In genomic region chr20:19834783-19835182, GRCh38 we compare ENCODE assay signal across 17 cellular contexts.
"Had no signal": no experiment of that assay in that cellular context is flagged by ENCODE, and none has a peak within 500 bp of the region (broad histone marks: within the 10 kb centered on the region; RNA-seq: fewer than 3 reads in every experiment).

No MANE protein-coding gene starts in this region.

- H3K4me3 ChIP-seq: coronary artery, heart left ventricle, psoas muscle, right lobe of liver, testis, transverse colon had no signal

- H3K4me3 Mint-ChIP-seq: naive thymus-derived CD4-positive, alpha-beta T cell; stimulated activated effector memory CD8-positive, alpha-beta T cell treated with anti-CD3 and anti-CD28 coated beads, Interleukin-12 subunit alpha, Interleukin-12 subunit beta, amount 100 ng/mL, for 72 hours; stimulated activated naive CD8-positive, alpha-beta T cell treated with anti-CD3 and anti-CD28 coated beads, Interleukin-15, Interleukin-2, amounts not matched to agents 100 ng/mL and 50 ng/mL, for 24 hours had no signal

- ATAC-seq: esophagus mucosa; heart left ventricle; left lobe of liver; naive thymus-derived CD4-positive, alpha-beta T cell; psoas muscle; right lobe of liver; stimulated activated effector memory CD8-positive, alpha-beta T cell treated with anti-CD3 and anti-CD28 coated beads, Interleukin-12 subunit alpha, Interleukin-12 subunit beta, amount 100 ng/mL, for 72 hours had no signal

- H3K27ac ChIP-seq: neutrophil, psoas muscle, right lobe of liver, testis, transverse colon had no signal

- H3K36me3 Mint-ChIP-seq: naive thymus-derived CD4-positive, alpha-beta T cell; stimulated activated effector memory CD8-positive, alpha-beta T cell treated with anti-CD3 and anti-CD28 coated beads, Interleukin-12 subunit alpha, Interleukin-12 subunit beta, amount 100 ng/mL, for 72 hours had no signal

- H3K36me3 ChIP-seq: neutrophil, right lobe of liver, transverse colon had no signal

- H3K4me1 ChIP-seq: right lobe of liver, testis had no signal

- H3K27ac Mint-ChIP-seq: naive thymus-derived CD4-positive, alpha-beta T cell; stimulated activated effector memory CD8-positive, alpha-beta T cell treated with anti-CD3 and anti-CD28 coated beads, Interleukin-12 subunit alpha, Interleukin-12 subunit beta, amount 100 ng/mL, for 72 hours; stimulated activated naive CD8-positive, alpha-beta T cell treated with anti-CD3 and anti-CD28 coated beads, Interleukin-15, Interleukin-2, amounts not matched to agents 100 ng/mL and 50 ng/mL, for 24 hours had no signal

- DNase-seq: effector CD8-positive, alpha-beta T cell; heart left ventricle; mammary epithelial cell; naive thymus-derived CD4-positive, alpha-beta T cell; psoas muscle; retina; right lobe of liver; stimulated activated CD4-positive, alpha-beta T cell treated with anti-CD3 and anti-CD28 coated beads, Interleukin-4, amount 100 ng/mL, for 1 hour; stimulated activated CD8-positive, alpha-beta memory T cell treated with anti-CD3 and anti-CD28 coated beads, Interleukin-4, amount 100 ng/mL, for 48 hours; testis; transverse colon had no signal

- H3K27me3 ChIP-seq: heart left ventricle, right lobe of liver, testis, transverse colon had no signal

- H3K9me3 Mint-ChIP-seq: stimulated activated effector memory CD8-positive, alpha-beta T cell treated with anti-CD3 and anti-CD28 coated beads, Interleukin-12 subunit alpha, Interleukin-12 subunit beta, amount 100 ng/mL, for 72 hours; stimulated activated naive CD8-positive, alpha-beta T cell treated with anti-CD3 and anti-CD28 coated beads, Interleukin-15, Interleukin-2, amounts not matched to agents 100 ng/mL and 50 ng/mL, for 24 hours had no signal

- H3K9me3 ChIP-seq: heart left ventricle, neutrophil, psoas muscle, right lobe of liver, testis, transverse colon had no signal
